ENCODE assay signal across 11 cellular contexts in genomic region chr5:35963381-35963843, GRCh38. TPM values are rescaled to one million over a fixed set of nuclear protein-coding genes. Genes with fewer than 3 reads are reported as not detected.
A peak's percentile ranks its signal among the peaks of the same experiment; 100 is the strongest.
DNase-seq lines count a peak whose midpoint lies in the region; ATAC-seq, FAIRE-seq and TF ChIP-seq lines count a peak whose summit lies in the region.
"Had no signal": no experiment of that assay in that cellular context is flagged by ENCODE, and none has a peak within 500 bp of the region (broad histone marks: within the 10 kb centered on the region; RNA-seq: fewer than 3 reads in every experiment).

No MANE protein-coding gene starts in this region.

- intact Hi-C loops in activated naive CD4-positive, alpha-beta T cell treated with anti-CD3 and anti-CD28 coated beads for 36 hours (cut with micrococcal nuclease), result loop anchor here (1.0 kb wide), 1 partner anchor 342 kb away; no protein-coding TSS in a partner anchor

- H3K4me3 ChIP-seq in choroid plexus epithelial cell (ENCODE audit: low read depth, low read length) (no peak overlapping the region), small intestine (ENCODE audit: low read depth in 1 of 2, low read length in 2 of 2) (no peak overlapping the region)

- no peak overlapping the region for H3K4me3 Mint-ChIP-seq in activated naive CD4-positive, alpha-beta T cell treated with anti-CD3 and anti-CD28 coated beads for 36 hours
- H3K4me3 Mint-ChIP-seq: activated naive CD8-positive, alpha-beta T cell treated with anti-CD3 and anti-CD28 coated beads, Interleukin-2, amount 50 U/mL, for 24 hours had no signal

- peaks cover 0 to 2% of the 10 kb centered on the region in 2 donors for H3K36me3 ChIP-seq in small intestine (ENCODE audit: control insufficient read depth in 2 of 2, insufficient read depth in 2 of 2, low read length in 2 of 2)

- no peaks in the 10 kb centered on the region for H3K36me3 Mint-ChIP-seq in activated naive CD4-positive, alpha-beta T cell treated with anti-CD3 and anti-CD28 coated beads for 36 hours (ENCODE audit: low read depth)

- TF ChIP-seq CTCF in choroid plexus epithelial cell (conservative IDR thresholded peaks at IDR 0.05; ENCODE audit: low read depth, low read length), result peak; percentile 60

- no peak overlapping the region for H3K27ac ChIP-seq in small intestine (ENCODE audit: low read depth in 1 of 2, low read length in 1 of 2)

- peaks cover 15% of the 10 kb centered on the region for H3K27me3 Mint-ChIP-seq in activated naive CD4-positive, alpha-beta T cell treated with anti-CD3 and anti-CD28 coated beads for 36 hours (ENCODE audit: low read depth)

- CTCF ChIA-PET in activated naive CD4-positive, alpha-beta T cell treated with anti-CD3 and anti-CD28 coated beads for 36 hours (lab: Charles Lee), result no interaction called here

- H3K4me1 Mint-ChIP-seq in activated naive CD4-positive, alpha-beta T cell treated with anti-CD3 and anti-CD28 coated beads for 36 hours (ENCODE audit: low read depth), result no peaks in the 10 kb centered on the region
- H3K4me1 Mint-ChIP-seq: activated naive CD8-positive, alpha-beta T cell treated with anti-CD3 and anti-CD28 coated beads, Interleukin-2, amount 50 U/mL, for 24 hours had no signal

- peak; percentile 35 for DNase-seq in activated naive CD4-positive, alpha-beta T cell treated with anti-CD3 and anti-CD28 coated beads for 36 hours
- no peak for DNase-seq in activated naive CD4-positive, alpha-beta T cell treated with anti-CD3 and anti-CD28 coated beads, Interleukin-2, amount 50 U/mL, for 16 hours
- peak; percentile 37 to 83 for DNase-seq in NCI-H526 (lab: John Stamatoyannopoulos, UW)
- DNase-seq in choroid plexus epithelial cell (ENCODE audit: low read depth), result peak; percentile 22
- peak; percentile 57 for DNase-seq in small intestine
- DNase-seq in NCI-H524 treated with DMSO at 0.1 percent for 48 hours (lab: John Stamatoyannopoulos, UW), result no peak
- DNase-seq in activated CD4-positive, alpha-beta T cell treated with anti-CD3 and anti-CD28 coated beads for 4 hours, result no peak
- DNase-seq: activated naive CD8-positive, alpha-beta T cell treated with anti-CD3 and anti-CD28 coated beads, Interleukin-2, amount 50 U/mL, for 24 hours had no signal

- WGBS in small intestine, 3 donors, result 36 to 54% (median 48%) methylated on average over 8 of the region's 8 CpGs

- no peaks in the 10 kb centered on the region for H3K9me3 ChIP-seq in small intestine (ENCODE audit: control insufficient read depth, low read depth)

- H3K27ac Mint-ChIP-seq in activated naive CD4-positive, alpha-beta T cell treated with anti-CD3 and anti-CD28 coated beads for 36 hours, result no peak overlapping the region
- H3K27ac Mint-ChIP-seq: activated naive CD8-positive, alpha-beta T cell treated with anti-CD3 and anti-CD28 coated beads, Interleukin-2, amount 50 U/mL, for 24 hours had no signal

- ATAC-seq in HG03135 (IDR thresholded peaks at IDR 0.05; ENCODE audit: unreplicated experiment), result no peak
- ATAC-seq: activated naive CD8-positive, alpha-beta T cell treated with anti-CD3 and anti-CD28 coated beads, Interleukin-2, amount 50 U/mL, for 24 hours; left lobe of liver had no signal

- H3K4me1 ChIP-seq in small intestine (ENCODE audit: control insufficient read depth in 2 of 2, insufficient read depth in 1 of 2, low read depth in 1 of 2, low read length in 1 of 2), result no peaks in the 10 kb centered on the region

- no peak for FAIRE-seq in small intestine (lab: Jason Lieb, UNC)

- H3K9me3 Mint-ChIP-seq in activated naive CD4-positive, alpha-beta T cell treated with anti-CD3 and anti-CD28 coated beads for 36 hours, result no peaks in the 10 kb centered on the region
- H3K9me3 Mint-ChIP-seq: activated naive CD8-positive, alpha-beta T cell treated with anti-CD3 and anti-CD28 coated beads, Interleukin-2, amount 50 U/mL, for 24 hours had no signal

- peaks cover 0 to 13% of the 10 kb centered on the region in 2 donors for H3K27me3 ChIP-seq in small intestine (ENCODE audit: control insufficient read depth in 2 of 2, insufficient read depth in 2 of 2, low read length in 2 of 2)

RNA-seq across cellular contexts. Expression of gene CAPSL, which starts 25.0 kb away (rescaled TPM):
- 1 to 10 TPM; 1.8 TPM for total RNA-seq in activated naive CD4-positive, alpha-beta T cell treated with anti-CD3 and anti-CD28 coated beads for 36 hours
- polyA plus RNA-seq in small intestine, result not detected
- total RNA-seq: Daoy, left lobe of liver had no signal

RNA-seq across cellular contexts. Expression of gene UGT3A1, which starts 27.8 kb away (rescaled TPM):
- not detected for total RNA-seq in activated naive CD4-positive, alpha-beta T cell treated with anti-CD3 and anti-CD28 coated beads for 36 hours
- polyA plus RNA-seq in small intestine, result 1 to 10 TPM; 1.3 to 2.2 (median 1.6) TPM
- total RNA-seq: Daoy had no signal

Comparison
In these comparisons a context has a peak if more than half of its experiments do, and no peak if none do; other contexts are left out.
1. DNase-seq: peak in activated naive CD4-positive, alpha-beta T cell treated with anti-CD3 and anti-CD28 coated beads for 36 hours (single experiment), NCI-H526 (2 of 2), choroid plexus epithelial cell (single experiment) and small intestine (single experiment); none in activated naive CD4-positive, alpha-beta T cell treated with anti-CD3 and anti-CD28 coated beads, Interleukin-2, amount 50 U/mL, for 16 hours (single experiment), NCI-H524 treated with DMSO at 0.1 percent for 48 hours (single experiment) and activated CD4-positive, alpha-beta T cell treated with anti-CD3 and anti-CD28 coated beads for 4 hours (0 of 2).